ENCODE assay signal across 1 cellular context in genomic region chr9:33234511-33235467, GRCh38.
TF ChIP-seq lines count a peak whose summit lies in the region.

No MANE protein-coding gene starts in this region.

TF ChIP-seq in HCT116, 20 proteins besides CTCF, POLR2A, EP300 and RAD21 (continued from another document):
- TF ChIP-seq ZBTB33 (IDR thresholded peaks at IDR 0.05; ENCODE audit: extremely low read depth, insufficient replicate concordance, low read length) (no peak), REST (IDR thresholded peaks at IDR 0.05; ENCODE audit: low read depth) (no peak), ZFX (IDR thresholded peaks at IDR 0.05) (no peak), TCF7L2 (IDR thresholded peaks at IDR 0.05; ENCODE audit: borderline replicate concordance, extremely low read depth, insufficient read depth, insufficient read length) (no peak), CBX3 (IDR thresholded peaks at IDR 0.05; ENCODE audit: low read depth) (no peak)
